ENCODE assay signal across 8 cellular contexts in genomic region chr11:64996710-64997380, GRCh38. TPM values are rescaled to one million over a fixed set of nuclear protein-coding genes. Genes with fewer than 3 reads are reported as not detected.
DNase-seq lines count a peak whose midpoint lies in the region; ATAC-seq and TF ChIP-seq lines count a peak whose summit lies in the region.

A gene with protein sequence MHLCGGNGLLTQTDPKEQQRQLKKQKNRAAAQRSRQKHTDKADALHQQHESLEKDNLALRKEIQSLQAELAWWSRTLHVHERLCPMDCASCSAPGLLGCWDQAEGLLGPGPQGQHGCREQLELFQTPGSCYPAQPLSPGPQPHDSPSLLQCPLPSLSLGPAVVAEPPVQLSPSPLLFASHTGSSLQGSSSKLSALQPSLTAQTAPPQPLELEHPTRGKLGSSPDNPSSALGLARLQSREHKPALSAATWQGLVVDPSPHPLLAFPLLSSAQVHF (minus strand): TSS chr11:64996971. CDS start chr11:64996914, 57 bp downstream.

- peak within 1 kb of the TSS; percentile 31 for H3K4me3 ChIP-seq in DOHH2 (ENCODE audit: low read length)
- H3K4me3 ChIP-seq in epithelial cell of proximal tubule (ENCODE audit: low read depth, low read length): peak within 1 kb of the TSS; percentile 61

- H3K4me1 Mint-ChIP-seq in mesothelial cell of epicardium (peaks cover 7% of the 10 kb centered on the region), type B pancreatic cell (ENCODE audit: unreplicated experiment) (peaks cover 11% of the 10 kb centered on the region)

- H3F3A ChIP-seq in DOHH2 (ENCODE audit: control insufficient read depth, insufficient read depth): no peaks in the 10 kb centered on the region

- peak within 1 kb of the TSS; percentile 76 for H3K27ac Mint-ChIP-seq in mesothelial cell of epicardium
- peak within 1 kb of the TSS; percentile 58 for H3K27ac Mint-ChIP-seq in type B pancreatic cell

- H3K4me1 ChIP-seq in DOHH2 (ENCODE audit: control insufficient read depth, low read length): peaks cover 29% of the 10 kb centered on the region

- H3K4me2 ChIP-seq in DOHH2 (ENCODE audit: low read length): peak within 1 kb of the TSS; percentile 38

- DNase-seq in LHCN-M2 (ENCODE audit: low read depth) (peak; percentile 83), SK-N-DZ (ENCODE audit: low spot score) (peak; percentile 79), epithelial cell of proximal tubule (ENCODE audit: low read depth) (no peak), mesothelial cell of epicardium (ENCODE audit: low spot score in 2 of 2, unreplicated experiment in 2 of 2) (no peak), type B pancreatic cell (ENCODE audit: extremely low spot score, unreplicated experiment) (no peak)
- DNase-seq in stimulated activated CD4-positive, alpha-beta T cell treated with anti-CD3 and anti-CD28 coated beads, Interleukin-2, amount 100 ng/mL, for 48 hours: no peak

- H3K79me2 ChIP-seq in DOHH2 (ENCODE audit: control insufficient read depth, low read length): no peaks in the 10 kb centered on the region

- peak; percentile 69 for TF ChIP-seq CTCF in DOHH2 (IDR thresholded peaks at IDR 0.05; ENCODE audit: low read depth, low read length, poor library complexity, severe bottlenecking)
- TF ChIP-seq CTCF in epithelial cell of proximal tubule (conservative IDR thresholded peaks at IDR 0.05; ENCODE audit: low read depth, low read length): peak; percentile 65
- TF ChIP-seq CTCF in mesothelial cell of epicardium (IDR thresholded peaks at IDR 0.05; ENCODE audit: unreplicated experiment): no peak
- peak; percentile 60 for TF ChIP-seq CTCF in type B pancreatic cell (conservative IDR thresholded peaks at IDR 0.05)

- H3K27me3 ChIP-seq in DOHH2 (ENCODE audit: control insufficient read depth, low read length): no peaks in the 10 kb centered on the region

- peaks cover 1% of the 10 kb centered on the region for H3K27me3 Mint-ChIP-seq in mesothelial cell of epicardium (ENCODE audit: low read depth)
- no peaks in the 10 kb centered on the region for H3K27me3 Mint-ChIP-seq in type B pancreatic cell

- H3K9me3 Mint-ChIP-seq in mesothelial cell of epicardium: no peaks in the 10 kb centered on the region
- H3K9me3 Mint-ChIP-seq in type B pancreatic cell: no peaks in the 10 kb centered on the region

- no peaks in the 10 kb centered on the region for H3K9me3 ChIP-seq in DOHH2 (ENCODE audit: control insufficient read depth, insufficient read depth, low read length)

- ATAC-seq in GM21786 (IDR thresholded peaks at IDR 0.05; ENCODE audit: unreplicated experiment): no peak

- no peaks in the 10 kb centered on the region for H3K36me3 ChIP-seq in DOHH2 (ENCODE audit: control insufficient read depth, low read length)

- no peaks in the 10 kb centered on the region for H3K9me2 ChIP-seq in DOHH2 (replicated peaks; ENCODE audit: control insufficient read depth, low read length)

- no peaks in the 10 kb centered on the region for H3K36me3 Mint-ChIP-seq in mesothelial cell of epicardium
- H3K36me3 Mint-ChIP-seq in type B pancreatic cell: no peaks in the 10 kb centered on the region

- no peaks in the 10 kb centered on the region for H4K20me1 ChIP-seq in DOHH2 (ENCODE audit: control insufficient read depth, insufficient read depth, low read depth, low read length)

- H3K27ac ChIP-seq in DOHH2 (ENCODE audit: low read depth, low read length): no peak within 1 kb of the TSS

- H3K4me3 Mint-ChIP-seq in mesothelial cell of epicardium (peak within 1 kb of the TSS; percentile 28), type B pancreatic cell (peak within 1 kb of the TSS; percentile 67)

RNA-seq across cellular contexts. Expression of the gene that starts here (rescaled TPM):
- total RNA-seq in LHCN-M2 (2014; rRNA removed) (0.19 and 0.40 TPM in 2 replicates), epithelial cell of proximal tubule (0.35 and 1.1 TPM in 2 replicates), mesothelial cell of epicardium (1.5 to 1.9 TPM (median 1.7 TPM) in 3 replicates), type B pancreatic cell (ENCODE audit: low replicate concordance) (1.0 TPM in 2 replicates)
- polyA plus RNA-seq in LHCN-M2 (2012): 0.57 TPM
- polyA plus RNA-seq in SK-N-DZ (2014; cell fraction: cytosol; rRNA removed): 0.29 and 1.1 TPM in 2 replicates
- polyA plus RNA-seq in SK-N-DZ (2014; cell fraction: nucleus; rRNA removed): 0.59 and 0.94 TPM in 2 replicates

Comparison
In these comparisons a context has a peak if more than half of its experiments do, and no peak if none do; other contexts are left out.
1. Peak in DNase-seq in LHCN-M2; RNA of the gene not detected or under 1 TPM.